ENCODE assay signal across 8 cellular contexts in the genomic region with DNA sequence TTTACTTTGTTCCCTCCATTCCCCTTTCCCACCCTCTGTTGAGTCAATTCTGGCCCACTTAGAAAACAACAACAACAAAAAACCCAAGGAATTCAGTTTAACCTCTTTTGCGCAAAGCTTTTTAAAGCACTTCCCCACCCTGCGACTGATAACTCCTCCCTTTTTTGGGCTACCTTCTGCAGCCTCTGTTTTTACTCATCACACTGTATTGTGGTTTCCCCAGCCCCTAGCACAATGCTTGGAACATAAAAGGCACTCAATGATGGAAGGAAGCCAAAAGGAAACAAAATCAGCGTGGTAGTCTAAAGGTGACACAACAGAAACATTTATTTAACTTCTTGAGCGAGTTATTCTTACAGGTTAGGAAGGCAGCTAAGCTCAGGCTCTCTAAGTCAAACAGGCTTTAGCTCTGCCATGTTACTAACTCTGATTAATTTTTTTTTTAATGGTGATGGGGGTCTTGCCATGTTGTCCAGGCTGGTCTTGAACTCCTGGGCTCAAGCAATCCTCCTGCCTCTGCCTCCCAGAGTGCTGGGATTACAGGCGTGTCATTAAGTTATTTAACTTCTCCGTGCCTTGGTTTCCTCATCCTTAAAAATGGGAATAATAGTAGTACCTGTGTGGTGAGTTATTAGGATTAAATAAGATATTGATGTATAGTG. TPM values are rescaled to one million over a fixed set of nuclear protein-coding genes. Genes with fewer than 3 reads are reported as not detected.
DNase-seq lines count a peak whose midpoint lies in the region; ATAC-seq and TF ChIP-seq lines count a peak whose summit lies in the region.

No MANE protein-coding gene starts in this region.

- intact Hi-C loops in uterus (cut with DNase I; ENCODE audit: low total_unique reads) = no loop called here

- no peak overlapping the region; the same call in 1 of the 2 replicates for H3K9ac ChIP-seq in KMS-11

- H3K4me1 Mint-ChIP-seq in T-helper 2 cell treated with Interferon-gamma antibody and Interleukin-4, amounts not matched to agents 5 μg/mL and 100 μg/mL, for 36 hours (ENCODE audit: low read depth) = peaks cover 44% of the 10 kb centered on the region
- peaks cover 39 to 67% (median 59%) of the 10 kb centered on the region in 3 donors for H3K4me1 Mint-ChIP-seq in naive B cell

- no peaks in the 10 kb centered on the region for H3K27me3 Mint-ChIP-seq in T-helper 2 cell treated with Interferon-gamma antibody and Interleukin-4, amounts not matched to agents 5 μg/mL and 100 μg/mL, for 36 hours (ENCODE audit: low read depth)
- H3K27me3 Mint-ChIP-seq in naive B cell = no peaks in the 10 kb centered on the region

- no peaks in the 10 kb centered on the region for H4K20me1 ChIP-seq in KMS-11 (ENCODE audit: insufficient read depth)

- peak overlapping the region; percentile 84 for H3K4me3 ChIP-seq in KMS-11 (IDR thresholded peaks at IDR 0.05; ENCODE audit: insufficient read depth, low read depth, low read length)
- H3K4me3 ChIP-seq in uterus = peak overlapping the region; percentile 67 to 88

- H3K4me1 ChIP-seq in KMS-11 (ENCODE audit: low read depth, poor library complexity, severe bottlenecking) (peaks cover 80% of the 10 kb centered on the region), uterus (peaks cover 0 to 10% of the 10 kb centered on the region in 2 donors)

- peaks cover 41% of the 10 kb centered on the region; the same call in 1 of the 2 replicates for H3K79me2 ChIP-seq in KMS-11 (ENCODE audit: insufficient read depth, low read depth)

- no peak overlapping the region for H2AFZ ChIP-seq in KMS-11 (ENCODE audit: low read depth)

- no peaks in the 10 kb centered on the region for H3K9me3 ChIP-seq in uterus

- H3K36me3 Mint-ChIP-seq in T-helper 2 cell treated with Interferon-gamma antibody and Interleukin-4, amounts not matched to agents 5 μg/mL and 100 μg/mL, for 36 hours (ENCODE audit: low read depth) = no peaks in the 10 kb centered on the region
- no peaks in the 10 kb centered on the region for H3K36me3 Mint-ChIP-seq in naive B cell

- ATAC-seq in naive B cell (ENCODE audit: low read depth in 2 of 2) = no peak

- H3K4me2 ChIP-seq in KMS-11 = peak overlapping the region; percentile 77

- H3K36me3 ChIP-seq in KMS-11 (ENCODE audit: insufficient read depth) (no peaks in the 10 kb centered on the region), uterus (no peaks in the 10 kb centered on the region)

- H3K27ac ChIP-seq in KMS-11 (peak overlapping the region; percentile 35; the same call in 1 of the 2 replicates), uterus (peak overlapping the region; percentile 88 to 95)

- TF ChIP-seq POLR2A in uterus (IDR thresholded peaks at IDR 0.05) = no peak

- H3K27me3 ChIP-seq in KMS-11 (ENCODE audit: insufficient read depth, low read depth) = no peaks in the 10 kb centered on the region
- H3K27me3 ChIP-seq in uterus = no peaks in the 10 kb centered on the region

- H3K9me3 Mint-ChIP-seq in T-helper 2 cell treated with Interferon-gamma antibody and Interleukin-4, amounts not matched to agents 5 μg/mL and 100 μg/mL, for 36 hours = no peaks in the 10 kb centered on the region
- H3K9me3 Mint-ChIP-seq in naive B cell = no peaks in the 10 kb centered on the region

- H3K27ac Mint-ChIP-seq in T-helper 2 cell treated with Interferon-gamma antibody and Interleukin-4, amounts not matched to agents 5 μg/mL and 100 μg/mL, for 36 hours = peak overlapping the region; percentile 89
- H3K27ac Mint-ChIP-seq in naive B cell = peak overlapping the region; percentile 32 to 96 (median 92)

- TF ChIP-seq CTCF in KMS-11 (conservative IDR thresholded peaks at IDR 0.05; ENCODE audit: low read depth, low read length) = no peak
- TF ChIP-seq CTCF in uterus (IDR thresholded peaks at IDR 0.05) = no peak

- peak overlapping the region; percentile 86 for H3K4me3 Mint-ChIP-seq in T-helper 2 cell treated with Interferon-gamma antibody and Interleukin-4, amounts not matched to agents 5 μg/mL and 100 μg/mL, for 36 hours
- H3K4me3 Mint-ChIP-seq in naive B cell = peak overlapping the region; percentile 85 to 97 (median 92)

- DNase-seq in activated T-cell treated with anti-CD3 and anti-CD28 coated beads for 24 hours (ENCODE audit: low read depth) (peak; percentile 51), dermis blood vessel endothelial cell (peak; percentile 91), naive B cell (peak; percentile 25), uterus (no peak), Ammon's horn (ENCODE audit: low spot score) (no peak)
- DNase-seq in activated T-cell treated with anti-CD3 and anti-CD28 coated beads, Interleukin-2, amount 50 U/mL, for 1 hour = no peak
- peak; percentile 72 for DNase-seq in T-helper 2 cell treated with Interferon-gamma antibody and Interleukin-4, amounts not matched to agents 5 μg/mL and 100 μg/mL, for 36 hours (ENCODE audit: low spot score)

RNA-seq across cellular contexts. Expression of gene CEP68, which starts 1.3 kb away (rescaled TPM):
- total RNA-seq in dermis blood vessel endothelial cell (38.5 and 44.4 TPM in 2 replicates), uterus (10 to 100 TPM; 14.1 to 55.0 (median 30.0) TPM)
- polyA plus RNA-seq in naive B cell (ENCODE audit: low read depth in 6 of 6) = 10 to 100 TPM; 16.6 to 21.0 (median 18.6) TPM

Comparison
In these comparisons a context has a peak if more than half of its experiments do, and no peak if none do; other contexts are left out.
1. DNase-seq: peak in activated T-cell treated with anti-CD3 and anti-CD28 coated beads for 24 hours (single experiment), T-helper 2 cell treated with Interferon-gamma antibody and Interleukin-4, amounts not matched to agents 5 μg/mL and 100 μg/mL, for 36 hours (single experiment), dermis blood vessel endothelial cell (single experiment) and naive B cell (single experiment); none in activated T-cell treated with anti-CD3 and anti-CD28 coated beads, Interleukin-2, amount 50 U/mL, for 1 hour (single experiment), uterus (0 of 2) and Ammon's horn (single experiment).